Comparison of ENCODE assay signal across 2 cellular contexts in genomic region chr10:48272682-48273081, GRCh38.
TF ChIP-seq lines count a peak whose summit lies in the region.

No MANE protein-coding gene starts in this region.

TF ChIP-seq in GM12878, 131 proteins besides CTCF, POLR2A, EP300 and RAD21:
- peak; percentile 46 for TF ChIP-seq JUNB (IDR thresholded peaks at IDR 0.05)
- TF ChIP-seq MEF2A (IDR thresholded peaks at IDR 0.05; ENCODE audit: insufficient read depth, low read depth, low read length): no peak
- TF ChIP-seq KDM1A (IDR thresholded peaks at IDR 0.05; ENCODE audit: borderline replicate concordance): no peak
- no peak for TF ChIP-seq GATAD2B (conservative IDR thresholded peaks at IDR 0.05; ENCODE audit: low read depth)
- peak; percentile 47 for TF ChIP-seq RUNX3 (IDR thresholded peaks at IDR 0.05; ENCODE audit: low read length)
- TF ChIP-seq PKNOX1 (IDR thresholded peaks at IDR 0.05): peak; percentile 87

TF ChIP-seq in GM23338, 12 proteins besides CTCF, POLR2A, EP300 and RAD21:
- TF ChIP-seq POLR2AphosphoS5 (IDR thresholded peaks at IDR 0.05; ENCODE audit: low read depth): no peak
- no peak for TF ChIP-seq STAT1 (IDR thresholded peaks at IDR 0.05; ENCODE audit: unreplicated experiment)
- no peak for TF ChIP-seq EZH2phosphoT487 (IDR thresholded peaks at IDR 0.05; ENCODE audit: unreplicated experiment)
- TF ChIP-seq REST (IDR thresholded peaks at IDR 0.05; ENCODE audit: unreplicated experiment): no peak
- no peak for TF ChIP-seq ZNF462 (CRISPR knock-in tag; IDR thresholded peaks at IDR 0.05)
- TF ChIP-seq ZNF331 (CRISPR knock-in tag; IDR thresholded peaks at IDR 0.05; ENCODE audit: low read depth): no peak
- no peak for TF ChIP-seq ETS1 (IDR thresholded peaks at IDR 0.05)
- TF ChIP-seq CREB1 (CRISPR knock-in tag; IDR thresholded peaks at IDR 0.05; ENCODE audit: low read depth): no peak
- no peak for TF ChIP-seq ZNF114 (CRISPR knock-in tag; IDR thresholded peaks at IDR 0.05)
